8 cellular contexts compared by ENCODE assay signal in genomic region chr1:1692714-1693647, GRCh38. TPM values are rescaled to one million over a fixed set of nuclear protein-coding genes. Genes with fewer than 3 reads are reported as not detected.
A peak's percentile ranks its signal among the peaks of the same experiment; 100 is the strongest.
DNase-seq lines count a peak whose midpoint lies in the region; ATAC-seq and TF ChIP-seq lines count a peak whose summit lies in the region.
"Not testable (repeated sequence)": the region's sequence is repeated elsewhere in the genome, so short reads cannot be mapped to it uniquely, and the experiment has no call there.

Gene SLC35E2B (minus strand): TSS chr1:1692795. CDS start chr1:1676699, 16,096 bp downstream.

- DNase-seq in GM13977 (ENCODE audit: low spot score) (peak; percentile 82), NCI-H1694 (lab: John Stamatoyannopoulos, UW) (peak; percentile 20), adrenal gland (peak; percentile 91 to 98 (median 96)), left cardiac atrium (peak; percentile 90), psoas muscle (peak; percentile 91 to 95), upper lobe of right lung (peak; percentile 95)

- not testable (repeated sequence) for H3K4me1 Mint-ChIP-seq in T-helper 1 cell treated with Interleukin-12 subunit alpha and Interleukin-12 subunit beta and Interleukin-4 antibody, amounts not matched to agents 30 μg/mL and 1 μg/mL, for 36 hours (ENCODE audit: low read depth)

- intact Hi-C loops in adrenal gland (cut with DNase I); left cardiac atrium (cut with DNase I); upper lobe of right lung (cut with DNase I): not testable (repeated sequence)
- intact Hi-C loops in psoas muscle (cut with DNase I): loop anchor here in 1 of 2 donors (10.0 kb wide), 1 partner anchor 52 kb away; no protein-coding TSS in a partner anchor

- TF ChIP-seq CTCF in GM13977 (IDR thresholded peaks at IDR 0.05; ENCODE audit: extremely low read depth, insufficient read depth, missing control alignments); psoas muscle (IDR thresholded peaks at IDR 0.05); upper lobe of right lung (IDR thresholded peaks at IDR 0.05): not testable (repeated sequence)
- peak in 2 of 6 experiments; percentile 30 to 45 for TF ChIP-seq CTCF in adrenal gland (IDR thresholded peaks at IDR 0.05)

- in situ Hi-C loops in GM13977 (cut with MboI; ENCODE audit: low pct_unique_long_range_greater_than_20kb, low sequenced_read_pairs, unreplicated experiment): not testable (repeated sequence)

- not testable (repeated sequence) for H3K9me3 ChIP-seq in adrenal gland (replicated peaks in 1 of 3); psoas muscle; upper lobe of right lung

- not testable (repeated sequence) for H3K27me3 ChIP-seq in adrenal gland; psoas muscle (ENCODE audit: insufficient read depth in 3 of 3, low read length in 2 of 3); upper lobe of right lung

- not testable (repeated sequence) for H3K4me1 ChIP-seq in adrenal gland (replicated peaks in 1 of 2); psoas muscle; upper lobe of right lung

- not testable (repeated sequence) for H3K27me3 Mint-ChIP-seq in T-helper 1 cell treated with Interleukin-12 subunit alpha and Interleukin-12 subunit beta and Interleukin-4 antibody, amounts not matched to agents 30 μg/mL and 1 μg/mL, for 36 hours (ENCODE audit: low read depth)

- peak; percentile 74 for ATAC-seq in HG02884 (IDR thresholded peaks at IDR 0.05; ENCODE audit: unreplicated experiment)
- ATAC-seq in left cardiac atrium: peak; percentile 93
- peak; percentile 90 to 94 (median 92) for ATAC-seq in psoas muscle
- ATAC-seq in upper lobe of right lung: peak; percentile 91

- WGBS in adrenal gland, 4 donors: 0% methylated on average over 9 to 35 of the region's 98 CpGs; no CpG with 5 or more reads in 1 of the 4 donors
- WGBS in psoas muscle, 3 donors: 0 to 1% methylated on average over 4 to 58 of the region's 98 CpGs; no CpG with 5 or more reads in 1 of the 3 donors

- peak within 1 kb of the TSS; percentile 94 for H3K27ac Mint-ChIP-seq in T-helper 1 cell treated with Interleukin-12 subunit alpha and Interleukin-12 subunit beta and Interleukin-4 antibody, amounts not matched to agents 30 μg/mL and 1 μg/mL, for 36 hours

- not testable (repeated sequence) for H3K36me3 Mint-ChIP-seq in T-helper 1 cell treated with Interleukin-12 subunit alpha and Interleukin-12 subunit beta and Interleukin-4 antibody, amounts not matched to agents 30 μg/mL and 1 μg/mL, for 36 hours (ENCODE audit: low read depth)

- H3K27ac ChIP-seq in adrenal gland: peak within 1 kb of the TSS; percentile 64 to 98 (median 92)
- peak within 1 kb of the TSS; percentile 90 for H3K27ac ChIP-seq in psoas muscle
- H3K27ac ChIP-seq in upper lobe of right lung: peak within 1 kb of the TSS; percentile 90

- peak within 1 kb of the TSS; percentile 55 to 87 (median 68) for H3K4me3 ChIP-seq in adrenal gland
- peak within 1 kb of the TSS; percentile 70 for H3K4me3 ChIP-seq in psoas muscle
- H3K4me3 ChIP-seq in upper lobe of right lung: peak within 1 kb of the TSS; percentile 50

- H3K9me3 Mint-ChIP-seq in T-helper 1 cell treated with Interleukin-12 subunit alpha and Interleukin-12 subunit beta and Interleukin-4 antibody, amounts not matched to agents 30 μg/mL and 1 μg/mL, for 36 hours: not testable (repeated sequence)

- TF ChIP-seq POLR2A in adrenal gland (IDR thresholded peaks at IDR 0.05): peak in 1 of 2 donors; percentile 23

- peak within 1 kb of the TSS; percentile 77 for H3K4me3 Mint-ChIP-seq in T-helper 1 cell treated with Interleukin-12 subunit alpha and Interleukin-12 subunit beta and Interleukin-4 antibody, amounts not matched to agents 30 μg/mL and 1 μg/mL, for 36 hours

- H3K36me3 ChIP-seq in adrenal gland (replicated peaks in 1 of 2); psoas muscle (ENCODE audit: insufficient read depth in 1 of 2, low read depth in 1 of 2); upper lobe of right lung: not testable (repeated sequence)

RNA-seq across cellular contexts. Expression of gene SLC35E2B, which starts in this region (rescaled TPM):
- total RNA-seq in adrenal gland (10 to 100 TPM; 20.6 to 89.5 (median 51.8) TPM), left cardiac atrium (10 to 100 TPM; 15.3 to 24.6 TPM), psoas muscle (10 to 100 TPM; 12.6 to 23.9 (median 14.9) TPM), upper lobe of right lung (49.8 TPM)
- polyA plus RNA-seq in adrenal gland (10 to 100 TPM; 11.2 to 50.8 (median 37.4) TPM), psoas muscle (10 to 100 TPM in 2 of 3 donors, 1 to 10 TPM in 1; 9.2 to 16.4 (median 11.5) TPM)

Comparison
In these comparisons a context has a peak if more than half of its experiments do, and no peak if none do; other contexts are left out.
1. Peak in every context shown above with its lines: DNase-seq, ATAC-seq, H3K4me3 ChIP-seq and H3K27ac ChIP-seq.
2. DNase-seq: peak in every context shown above with its lines; median percentile 96 in adrenal gland; 95 in upper lobe of right lung; 93 in psoas muscle; 90 in left cardiac atrium; 82 in GM13977; 20 in NCI-H1694.